ENCODE assay signal across 12 cellular contexts in genomic region chr14:68546839-68547238, GRCh38.
DNase-seq lines count a peak whose midpoint lies in the region; ATAC-seq, FAIRE-seq and TF ChIP-seq lines count a peak whose summit lies in the region.
"Had no signal": no experiment of that assay in that cellular context is flagged by ENCODE, and none has a peak within 500 bp of the region (broad histone marks: within the 10 kb centered on the region; RNA-seq: fewer than 3 reads in every experiment).

No MANE protein-coding gene starts in this region.

- H3K27me3 ChIP-seq in effector memory CD4-positive, alpha-beta T cell (replicated peaks; ENCODE audit: control insufficient read depth, insufficient read depth, low read length, poor library complexity, severe bottlenecking), result no peaks in the 10 kb centered on the region

- H3K36me3 Mint-ChIP-seq in MCF 10A (ENCODE audit: insufficient read depth, unreplicated experiment), result peaks cover 14% of the 10 kb centered on the region
- H3K36me3 Mint-ChIP-seq: activated naive CD4-positive, alpha-beta T cell treated with anti-CD3 and anti-CD28 coated beads, Interleukin-2, amount 50 U/mL, for 24 hours had no signal

- no peak for ATAC-seq in GM19452 (IDR thresholded peaks at IDR 0.05; ENCODE audit: unreplicated experiment)
- ATAC-seq in GM18870 (IDR thresholded peaks at IDR 0.05; ENCODE audit: unreplicated experiment), result no peak

- peaks cover 83% of the 10 kb centered on the region for H3K4me1 Mint-ChIP-seq in MCF 10A (ENCODE audit: insufficient read depth, unreplicated experiment)
- H3K4me1 Mint-ChIP-seq: activated naive CD4-positive, alpha-beta T cell treated with anti-CD3 and anti-CD28 coated beads, Interleukin-2, amount 50 U/mL, for 24 hours had no signal

- FAIRE-seq in kidney (lab: Jason Lieb, UNC), result no peak

- no peaks in the 10 kb centered on the region for H3K36me3 ChIP-seq in kidney (ENCODE audit: control insufficient read depth in 1 of 2, insufficient read depth in 2 of 2, low read length in 2 of 2)
- H3K36me3 ChIP-seq in effector memory CD4-positive, alpha-beta T cell (ENCODE audit: control insufficient read depth, insufficient read depth, low read length), result no peaks in the 10 kb centered on the region

- peak overlapping the region; percentile 69 for H3K4me3 Mint-ChIP-seq in MCF 10A (ENCODE audit: unreplicated experiment)
- H3K4me3 Mint-ChIP-seq: activated naive CD4-positive, alpha-beta T cell treated with anti-CD3 and anti-CD28 coated beads, Interleukin-2, amount 50 U/mL, for 24 hours; T-helper 2 cell treated with Interferon-gamma antibody and Interleukin-4, amounts not matched to agents 5 μg/mL and 100 μg/mL, for 36 hours had no signal

- H3K4me3 ChIP-seq in kidney (ENCODE audit: low read length in 2 of 2), result no peak overlapping the region
- no peak overlapping the region for H3K4me3 ChIP-seq in effector memory CD4-positive, alpha-beta T cell (ENCODE audit: insufficient read depth, low read depth, low read length, poor library complexity, severe bottlenecking)

- CTCF ChIA-PET in MCF 10A (lab: Yijun Ruan, JAX), result interaction anchor here (0.6 to 2.1 kb wide), 12 partner anchors 25 to 602 kb away, joined by 3 to 8 read pairs (median 4); no protein-coding TSS in a partner anchor

- POLR2A ChIA-PET in MCF 10A (lab: Yijun Ruan, JAX), result interaction anchor here (0.6 to 6.9 kb wide), 56 partner anchors 8 to 681 kb away, joined by 3 to 403 read pairs (median 5); partner anchors contain the start of gene ZFP36L1

- H3K27ac ChIP-seq in kidney (ENCODE audit: low read depth in 2 of 2, low read length in 2 of 2), result peak overlapping the region; percentile 87 to 94
- H3K27ac ChIP-seq in effector memory CD4-positive, alpha-beta T cell (ENCODE audit: insufficient read depth, low read length, poor library complexity, severe bottlenecking), result no peak overlapping the region

- BruUV-seq in MCF 10A (replicated peaks; lab: Mats Ljungman, UMichigan), result no TSS peak

- H3K9me3 Mint-ChIP-seq in MCF 10A (ENCODE audit: unreplicated experiment), result no peaks in the 10 kb centered on the region
- H3K9me3 Mint-ChIP-seq: activated naive CD4-positive, alpha-beta T cell treated with anti-CD3 and anti-CD28 coated beads, Interleukin-2, amount 50 U/mL, for 24 hours; T-helper 2 cell treated with Interferon-gamma antibody and Interleukin-4, amounts not matched to agents 5 μg/mL and 100 μg/mL, for 36 hours had no signal

- TF ChIP-seq CTCF in MCF 10A (IDR thresholded peaks at IDR 0.05; ENCODE audit: unreplicated experiment) (no peak), kidney (IDR thresholded peaks at IDR 0.05; ENCODE audit: borderline replicate concordance, extremely low read depth, insufficient read depth) (no peak)

- intact Hi-C loops in MCF 10A (cut with micrococcal nuclease) (loop anchor here (1.0 to 5.0 kb wide), 6 partner anchors 83 to 605 kb away; no protein-coding TSS in a partner anchor), kidney (cut with DNase I) (loop anchor here (10.0 kb wide), 1 partner anchor 248 kb away; the partner anchor contains the start of gene ZFP36L1)

- H3K4me1 ChIP-seq in kidney (ENCODE audit: control insufficient read depth in 1 of 2, insufficient read depth in 1 of 2, low read depth in 1 of 2, low read length in 2 of 2), result peaks cover 28 to 48% of the 10 kb centered on the region in 2 donors
- H3K4me1 ChIP-seq in effector memory CD4-positive, alpha-beta T cell (ENCODE audit: control insufficient read depth, insufficient read depth, low read length, poor library complexity, severe bottlenecking), result no peaks in the 10 kb centered on the region

- H3K9ac ChIP-seq in kidney (ENCODE audit: low read length in 2 of 2), result peak overlapping the region in 1 of 2 donors; percentile 36

- peak overlapping the region; percentile 98 for H3K27ac Mint-ChIP-seq in MCF 10A (ENCODE audit: low read depth, unreplicated experiment)
- H3K27ac Mint-ChIP-seq: activated naive CD4-positive, alpha-beta T cell treated with anti-CD3 and anti-CD28 coated beads, Interleukin-2, amount 50 U/mL, for 24 hours; T-helper 2 cell treated with Interferon-gamma antibody and Interleukin-4, amounts not matched to agents 5 μg/mL and 100 μg/mL, for 36 hours had no signal

- peak; percentile 92 for DNase-seq in HCEC 1CT
- peak; percentile 89 for DNase-seq in MCF 10A (ENCODE audit: unreplicated experiment)
- no peak for DNase-seq in kidney
- DNase-seq in stromal cell of bone marrow (ENCODE audit: low read depth), result peak; percentile 77
- no peak for DNase-seq in effector memory CD4-positive, alpha-beta T cell
- no peak for DNase-seq in activated CD8-positive, alpha-beta memory T cell treated with anti-CD3 and anti-CD28 coated beads, Interleukin-2, amount 50 U/mL, for 4 hours
- DNase-seq: NCI-H1694; stimulated activated CD4-positive, alpha-beta T cell treated with anti-CD3 and anti-CD28 coated beads, Interleukin-2, amount 100 ng/mL, for 48 hours had no signal

- H3K27me3 Mint-ChIP-seq in MCF 10A (ENCODE audit: insufficient read depth, unreplicated experiment), result no peaks in the 10 kb centered on the region
- H3K27me3 Mint-ChIP-seq: activated naive CD4-positive, alpha-beta T cell treated with anti-CD3 and anti-CD28 coated beads, Interleukin-2, amount 50 U/mL, for 24 hours had no signal

- no peaks in the 10 kb centered on the region for H3K9me3 ChIP-seq in kidney (ENCODE audit: control insufficient read depth in 1 of 2, low read length in 2 of 2)
- H3K9me3 ChIP-seq in effector memory CD4-positive, alpha-beta T cell (ENCODE audit: control insufficient read depth, low read length), result no peaks in the 10 kb centered on the region

Comparison
In these comparisons a context has a peak if more than half of its experiments do, and no peak if none do; other contexts are left out.
1. DNase-seq: peak in HCEC 1CT (single experiment), MCF 10A (single experiment) and stromal cell of bone marrow (single experiment); none in kidney (single experiment), effector memory CD4-positive, alpha-beta T cell (0 of 3) and activated CD8-positive, alpha-beta memory T cell treated with anti-CD3 and anti-CD28 coated beads, Interleukin-2, amount 50 U/mL, for 4 hours (single experiment).